ENCODE assay signal across 9 cellular contexts in genomic region chr3:139564290-139564861, GRCh38. TPM values are rescaled to one million over a fixed set of nuclear protein-coding genes. Genes with fewer than 3 reads are reported as not detected.
DNase-seq lines count a peak whose midpoint lies in the region; TF ChIP-seq lines count a peak whose summit lies in the region.
"Had no signal": no experiment of that assay in that cellular context is flagged by ENCODE, and none has a peak within 500 bp of the region (broad histone marks: within the 10 kb centered on the region; RNA-seq: fewer than 3 reads in every experiment).

No MANE protein-coding gene starts in this region.

- DNase-seq in COR-L47 (lab: John Stamatoyannopoulos, UW), result peak; percentile 49
- peak; percentile 7 for DNase-seq in HK-2 (ENCODE audit: unreplicated experiment)
- peak; percentile 21 to 55 for DNase-seq in SHP77 (lab: John Stamatoyannopoulos, UW)
- peak; percentile 29 for DNase-seq in hepatocyte (ENCODE audit: low spot score)
- no peak for DNase-seq in tibial nerve (ENCODE audit: low spot score in 2 of 2)
- DNase-seq in stimulated activated CD4-positive, alpha-beta T cell treated with anti-CD3 and anti-CD28 coated beads, Interleukin-15, amount 100 ng/mL, for 24 hours, result no peak
- DNase-seq in cerebellum (ENCODE audit: low spot score), result no peak
- DNase-seq in anterior cingulate cortex (lab: John Stamatoyannopoulos, UW), result no peak

- no peak overlapping the region for H3K4me3 ChIP-seq in hepatocyte
- no peak overlapping the region for H3K4me3 ChIP-seq in tibial nerve

- H3K4me1 ChIP-seq in hepatocyte (ENCODE audit: insufficient read depth) (no peaks in the 10 kb centered on the region), tibial nerve (peaks cover 0 to 23% (median 0%) of the 10 kb centered on the region in 4 donors)

- no peaks in the 10 kb centered on the region for H3K9me3 ChIP-seq in hepatocyte (ENCODE audit: low read depth)
- no peaks in the 10 kb centered on the region for H3K9me3 ChIP-seq in tibial nerve

- WGBS in hepatocyte (ENCODE audit: low lambda C conversion rate, missing lambda C conversion rate), result 75% methylated on average over 5 of the region's 5 CpGs
- WGBS in tibial nerve, 2 donors, result 90 to 91% methylated on average over 5 of the region's 5 CpGs

- no peak overlapping the region for H3K4me2 ChIP-seq in hepatocyte

- H3K9me2 ChIP-seq in hepatocyte (replicated peaks; ENCODE audit: insufficient read depth), result no peaks in the 10 kb centered on the region

- H3K79me2 ChIP-seq in hepatocyte, result no peaks in the 10 kb centered on the region

- H3K27ac ChIP-seq in hepatocyte, result no peak overlapping the region
- no peak overlapping the region for H3K27ac ChIP-seq in tibial nerve

- TF ChIP-seq POLR2A in tibial nerve (IDR thresholded peaks at IDR 0.05), result no peak

- TF ChIP-seq CTCF in hepatocyte (IDR thresholded peaks at IDR 0.05; ENCODE audit: poor library complexity), result peak; percentile 46
- TF ChIP-seq CTCF in tibial nerve (IDR thresholded peaks at IDR 0.05), result no peak

- no peak overlapping the region for H2AFZ ChIP-seq in hepatocyte

- H3K36me3 ChIP-seq in hepatocyte (replicated peaks; ENCODE audit: insufficient read depth, low read depth) (no peaks in the 10 kb centered on the region), tibial nerve (no peaks in the 10 kb centered on the region)

- no peak for TF ChIP-seq EP300 in tibial nerve (IDR thresholded peaks at IDR 0.05)

- H4K20me1 ChIP-seq in hepatocyte (ENCODE audit: insufficient read depth, poor library complexity, severe bottlenecking), result no peaks in the 10 kb centered on the region

- no peaks in the 10 kb centered on the region for H3K27me3 ChIP-seq in hepatocyte
- no peaks in the 10 kb centered on the region for H3K27me3 ChIP-seq in tibial nerve

RNA-seq across cellular contexts. Expression of gene RBP1, which starts 24.8 kb away (rescaled TPM):
- total RNA-seq in hepatocyte (35.1 and 42.0 TPM in 2 replicates), tibial nerve (1 to 10 TPM; 3.3 to 5.9 (median 4.8) TPM), cerebellum (19.5 TPM)
- 151 and 179 TPM in 2 replicates for polyA plus RNA-seq in hepatocyte
- total RNA-seq: activated CD8-positive, alpha-beta memory T cell treated with anti-CD3 and anti-CD28 coated beads for 36 hours had no signal

Comparison
In these comparisons a context has a peak if more than half of its experiments do, and no peak if none do; other contexts are left out.
1. DNase-seq: peak in COR-L47 (single experiment), HK-2 (single experiment), SHP77 (2 of 2) and hepatocyte (single experiment); none in tibial nerve (0 of 2), stimulated activated CD4-positive, alpha-beta T cell treated with anti-CD3 and anti-CD28 coated beads, Interleukin-15, amount 100 ng/mL, for 24 hours (single experiment), cerebellum (single experiment) and anterior cingulate cortex (0 of 58).